ENCODE assay signal across 8 cellular contexts in genomic region chr9:33264473-33265177, GRCh38. TPM values are rescaled to one million over a fixed set of nuclear protein-coding genes. Genes with fewer than 3 reads are reported as not detected.
DNase-seq lines count a peak whose midpoint lies in the region; ATAC-seq, FAIRE-seq and TF ChIP-seq lines count a peak whose summit lies in the region.

Gene BAG1, minus strand, starts transcription at chr9:33264708.
Gene CHMP5, plus strand, starts transcription at chr9:33265049. Its CDS starts 30 bp downstream, at chr9:33265079.

- peak within 1 kb of the TSS; percentile 74 to 92 (median 89) for H3K27ac ChIP-seq in body of pancreas

- DNase-seq in A172 (ENCODE audit: low spot score) (peak; percentile 97), NCI-H2107 treated with DMSO at 0.1 percent for 48 hours (lab: John Stamatoyannopoulos, UW; ENCODE audit: unreplicated experiment) (peak; percentile 97), body of pancreas (peak; percentile 100), iPS DF 19.7 (ENCODE audit: low read depth, low spot score) (peak; percentile 91), sciatic nerve (ENCODE audit: low spot score) (peak; percentile 100)

- peak; percentile 81 for ATAC-seq in GM18520 (IDR thresholded peaks at IDR 0.05; ENCODE audit: unreplicated experiment)
- peak; percentile 74 for ATAC-seq in HG03064 (IDR thresholded peaks at IDR 0.05; ENCODE audit: low read depth, unreplicated experiment)
- peak; percentile 97 for ATAC-seq in body of pancreas
- ATAC-seq in sciatic nerve = peak; percentile 99

- peak; percentile 87 for FAIRE-seq in TTC549 (lab: Jason Lieb, UNC)

- peaks cover 0 to 16% of the 10 kb centered on the region in 2 donors for H3K36me3 ChIP-seq in body of pancreas (replicated peaks in 1 of 2; ENCODE audit: insufficient read depth in 1 of 2, low read depth in 2 of 2)

- no peaks in the 10 kb centered on the region for H3K9me3 ChIP-seq in body of pancreas

- 0 to 1% methylated on average over 16 to 33 of the region's 67 CpGs for WGBS in body of pancreas, 2 donors

- peaks cover 23% of the 10 kb centered on the region for H3K4me1 ChIP-seq in body of pancreas

- peak; percentile 66 to 91 (median 75) for TF ChIP-seq POLR2A in body of pancreas (IDR thresholded peaks at IDR 0.05)

- H3K4me3 ChIP-seq in body of pancreas = peak within 1 kb of the TSS; percentile 79 to 89

- intact Hi-C loops in body of pancreas (cut with DNase I) = no loop called here
- intact Hi-C loops in sciatic nerve (cut with DNase I) = no loop called here

- no peaks in the 10 kb centered on the region for H3K27me3 ChIP-seq in body of pancreas

- TF ChIP-seq CTCF in body of pancreas (IDR thresholded peaks at IDR 0.05) = peak in 6 of 7 experiments; percentile 20 to 66 (median 51)

RNA-seq across cellular contexts. Expression of gene BAG1, which starts in this region (rescaled TPM):
- 29.5 and 30.7 TPM in 2 replicates for total RNA-seq in A172 (2014; rRNA removed; shearing (Covaris generic))
- total RNA-seq in body of pancreas (10 to 100 TPM; 46.5 to 80.2 TPM), sciatic nerve (85.6 TPM)

RNA-seq across cellular contexts. Expression of gene CHMP5, which starts in this region (rescaled TPM):
- total RNA-seq in A172 (2014; rRNA removed; shearing (Covaris generic)) = 137 and 153 TPM in 2 replicates
- total RNA-seq in body of pancreas (10 to 100 TPM in 1 of 2 donors, 1 to 10 TPM in 1; 4.6 to 20.5 TPM), sciatic nerve (73.0 TPM)

Comparison
In these comparisons a context has a peak if more than half of its experiments do, and no peak if none do; other contexts are left out.
1. Peak in every context shown above with its lines: DNase-seq, ATAC-seq, H3K4me3 ChIP-seq and H3K27ac ChIP-seq.